In the genomic region with DNA sequence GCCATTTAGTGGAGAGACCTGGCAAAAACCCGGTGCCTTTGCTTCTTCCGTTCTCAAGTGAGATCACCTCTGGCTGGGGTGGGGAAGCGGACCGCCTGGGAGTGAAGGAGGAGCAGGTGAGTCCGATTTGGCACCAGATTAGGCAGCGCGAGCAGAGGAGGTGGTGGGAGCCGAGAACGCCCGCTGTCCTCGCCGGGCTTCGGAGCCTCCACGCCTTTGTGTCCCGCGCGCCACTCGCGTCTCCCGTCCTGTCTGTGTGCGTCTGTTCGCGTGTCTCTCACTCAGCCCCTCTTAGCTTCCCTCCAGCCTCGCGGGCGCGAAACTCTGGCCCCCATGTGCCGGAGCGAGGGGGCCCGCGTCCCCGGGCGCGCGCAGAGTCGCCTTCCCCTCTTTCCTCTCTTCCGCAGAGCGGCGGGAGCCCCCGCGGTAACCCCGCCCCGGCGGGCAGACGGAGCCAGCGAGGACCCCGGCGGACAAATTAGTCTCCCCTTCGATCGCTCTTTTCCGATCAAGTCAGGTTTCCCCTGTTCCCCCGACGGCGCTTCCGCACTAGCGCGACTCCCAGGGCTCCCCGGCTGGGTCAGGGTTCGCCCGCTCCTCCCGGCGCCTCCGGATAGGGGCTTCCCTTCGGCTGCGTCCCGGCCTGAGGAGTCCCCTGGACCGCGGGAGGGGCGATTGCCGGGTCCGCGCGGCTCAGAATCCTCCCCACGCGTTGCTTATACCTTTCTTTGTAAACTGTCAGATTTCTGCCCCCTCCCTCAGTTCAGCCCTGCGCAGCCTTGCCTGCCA, we compare ENCODE assay signal across 12 cellular contexts. TPM values are rescaled to one million over a fixed set of nuclear protein-coding genes. Genes with fewer than 3 reads are reported as not detected.
A peak's percentile ranks its signal among the peaks of the same experiment; 100 is the strongest.
DNase-seq lines count a peak whose midpoint lies in the region; ATAC-seq and TF ChIP-seq lines count a peak whose summit lies in the region.
"Had no signal": no experiment of that assay in that cellular context is flagged by ENCODE, and none has a peak within 500 bp of the region (broad histone marks: within the 10 kb centered on the region; RNA-seq: fewer than 3 reads in every experiment).

No MANE protein-coding gene starts in this region.

- ATAC-seq in activated B cell treated with CpG ODN at 0.5 μM for 24 hours (ENCODE audit: low read depth) (no peak), GM21528 (IDR thresholded peaks at IDR 0.05; ENCODE audit: low FRiP score, unreplicated experiment) (no peak)
- no peak for ATAC-seq in stimulated activated memory B cell treated with anti-CD40 and anti-IgM and Interleukin-4, amounts not matched to agents 10 μg/mL and 1 μg/mL and 100 μg/mL, for 72 hours
- ATAC-seq: left colon had no signal

- intact Hi-C loops in activated B cell treated with CpG ODN at 0.5 μM for 24 hours (cut with micrococcal nuclease) (no loop called here), Caco-2 (cut with micrococcal nuclease; ENCODE audit: unreplicated experiment) (no loop called here)

- peaks cover 1% of the 10 kb centered on the region for H3K27me3 ChIP-seq in Caco-2 (replicated peaks; ENCODE audit: control insufficient read depth, insufficient read depth, low read length)

- peaks cover 83% of the 10 kb centered on the region for H3K27me3 Mint-ChIP-seq in T-helper 1 cell treated with Interleukin-12 subunit alpha and Interleukin-12 subunit beta and Interleukin-4 antibody, amounts not matched to agents 30 μg/mL and 1 μg/mL, for 36 hours (ENCODE audit: low read depth)
- peaks cover 59% of the 10 kb centered on the region for H3K27me3 Mint-ChIP-seq in activated B cell treated with CpG ODN at 0.5 μM for 24 hours
- H3K27me3 Mint-ChIP-seq in stimulated activated memory B cell treated with anti-CD40 and anti-IgM and Interleukin-4, amounts not matched to agents 10 μg/mL and 1 μg/mL and 100 μg/mL, for 72 hours, result peaks cover 80% of the 10 kb centered on the region
- peaks cover 28% of the 10 kb centered on the region for H3K27me3 Mint-ChIP-seq in Caco-2 (ENCODE audit: insufficient read depth, unreplicated experiment)

- DNase-seq in T-helper 1 cell (no peak), activated B cell treated with CpG ODN at 0.5 μM for 24 hours (no peak), iPS-NIHi7 (ENCODE audit: extremely low spot score) (peak; percentile 48), Caco-2 (no peak), NCI-H774 (lab: John Stamatoyannopoulos, UW) (no peak)
- DNase-seq: GF-D8, left colon, NCI-H524 treated with DMSO at 0.1 percent for 48 hours had no signal

- POLR2A ChIA-PET in activated B cell treated with CpG ODN at 0.5 μM for 24 hours (lab: Charles Lee), result no interaction called here
- POLR2A ChIA-PET in Caco-2 (lab: Charles Lee), result no interaction called here

- no peaks in the 10 kb centered on the region for H3K36me3 ChIP-seq in Caco-2 (ENCODE audit: control insufficient read depth, insufficient read depth, low read length)
- H3K36me3 ChIP-seq: vagina had no signal

- no peaks in the 10 kb centered on the region for H3K9me3 ChIP-seq in Caco-2
- H3K9me3 ChIP-seq: vagina had no signal

- H3K27ac Mint-ChIP-seq in T-helper 1 cell treated with Interleukin-12 subunit alpha and Interleukin-12 subunit beta and Interleukin-4 antibody, amounts not matched to agents 30 μg/mL and 1 μg/mL, for 36 hours, result peak overlapping the region; percentile 20
- H3K27ac Mint-ChIP-seq in activated B cell treated with CpG ODN at 0.5 μM for 24 hours (no peak overlapping the region), Caco-2 (ENCODE audit: unreplicated experiment) (no peak overlapping the region)
- no peak overlapping the region for H3K27ac Mint-ChIP-seq in stimulated activated memory B cell treated with anti-CD40 and anti-IgM and Interleukin-4, amounts not matched to agents 10 μg/mL and 1 μg/mL and 100 μg/mL, for 72 hours

- H3K4me3 ChIP-seq in Caco-2 (ENCODE audit: low read depth, low read length), result no peak overlapping the region

- BruUV-seq in Caco-2 (replicated peaks; lab: Mats Ljungman, UMichigan), result no TSS peak

- H3K4me3 Mint-ChIP-seq in T-helper 1 cell treated with Interleukin-12 subunit alpha and Interleukin-12 subunit beta and Interleukin-4 antibody, amounts not matched to agents 30 μg/mL and 1 μg/mL, for 36 hours, result peak overlapping the region; percentile 54
- H3K4me3 Mint-ChIP-seq in activated B cell treated with CpG ODN at 0.5 μM for 24 hours, result peak overlapping the region; percentile 36
- peak overlapping the region; percentile 69 for H3K4me3 Mint-ChIP-seq in stimulated activated memory B cell treated with anti-CD40 and anti-IgM and Interleukin-4, amounts not matched to agents 10 μg/mL and 1 μg/mL and 100 μg/mL, for 72 hours
- no peak overlapping the region for H3K4me3 Mint-ChIP-seq in Caco-2 (ENCODE audit: unreplicated experiment)

- CTCF ChIA-PET in activated B cell treated with CpG ODN at 0.5 μM for 24 hours (lab: Charles Lee) (no interaction called here), Caco-2 (lab: Charles Lee) (no interaction called here)

- H3K36me3 Mint-ChIP-seq in T-helper 1 cell treated with Interleukin-12 subunit alpha and Interleukin-12 subunit beta and Interleukin-4 antibody, amounts not matched to agents 30 μg/mL and 1 μg/mL, for 36 hours (ENCODE audit: low read depth), result peaks cover 1% of the 10 kb centered on the region
- H3K36me3 Mint-ChIP-seq in activated B cell treated with CpG ODN at 0.5 μM for 24 hours (ENCODE audit: low read depth) (no peaks in the 10 kb centered on the region), Caco-2 (ENCODE audit: insufficient read depth, unreplicated experiment) (no peaks in the 10 kb centered on the region)
- no peaks in the 10 kb centered on the region for H3K36me3 Mint-ChIP-seq in stimulated activated memory B cell treated with anti-CD40 and anti-IgM and Interleukin-4, amounts not matched to agents 10 μg/mL and 1 μg/mL and 100 μg/mL, for 72 hours

- no peaks in the 10 kb centered on the region for H3K4me1 ChIP-seq in Caco-2

- TF ChIP-seq CTCF in activated B cell treated with CpG ODN at 0.5 μM for 24 hours (IDR thresholded peaks at IDR 0.05) (no peak), Caco-2 (IDR thresholded peaks at IDR 0.05; ENCODE audit: insufficient read depth in 1 of 2, low read depth in 1 of 2, low read length in 1 of 2, severe bottlenecking in 1 of 2, unreplicated experiment in 1 of 2) (no peak)

- no peaks in the 10 kb centered on the region for H3K9me3 Mint-ChIP-seq in T-helper 1 cell treated with Interleukin-12 subunit alpha and Interleukin-12 subunit beta and Interleukin-4 antibody, amounts not matched to agents 30 μg/mL and 1 μg/mL, for 36 hours
- no peaks in the 10 kb centered on the region for H3K9me3 Mint-ChIP-seq in activated B cell treated with CpG ODN at 0.5 μM for 24 hours
- no peaks in the 10 kb centered on the region for H3K9me3 Mint-ChIP-seq in stimulated activated memory B cell treated with anti-CD40 and anti-IgM and Interleukin-4, amounts not matched to agents 10 μg/mL and 1 μg/mL and 100 μg/mL, for 72 hours
- H3K9me3 Mint-ChIP-seq in Caco-2 (ENCODE audit: unreplicated experiment), result no peaks in the 10 kb centered on the region

- peaks cover 6% of the 10 kb centered on the region for H3K4me1 Mint-ChIP-seq in T-helper 1 cell treated with Interleukin-12 subunit alpha and Interleukin-12 subunit beta and Interleukin-4 antibody, amounts not matched to agents 30 μg/mL and 1 μg/mL, for 36 hours (ENCODE audit: low read depth)
- H3K4me1 Mint-ChIP-seq in activated B cell treated with CpG ODN at 0.5 μM for 24 hours (peaks cover 13% of the 10 kb centered on the region), Caco-2 (ENCODE audit: low read depth, unreplicated experiment) (no peaks in the 10 kb centered on the region)
- H3K4me1 Mint-ChIP-seq in stimulated activated memory B cell treated with anti-CD40 and anti-IgM and Interleukin-4, amounts not matched to agents 10 μg/mL and 1 μg/mL and 100 μg/mL, for 72 hours, result peaks cover 26% of the 10 kb centered on the region

RNA-seq across cellular contexts. Expression of gene POU4F3, which starts 7.1 kb away (rescaled TPM):
- total RNA-seq in activated B cell treated with CpG ODN at 0.5 μM for 24 hours (0.12 TPM in 1 of 2 replicates, not detected in the other), Caco-2 (2022) (0.14 TPM in 1 of 2 replicates, not detected in the other)
- total RNA-seq: left colon, vagina had no signal
